1 cellular context compared by ENCODE assay signal in the genomic region with DNA sequence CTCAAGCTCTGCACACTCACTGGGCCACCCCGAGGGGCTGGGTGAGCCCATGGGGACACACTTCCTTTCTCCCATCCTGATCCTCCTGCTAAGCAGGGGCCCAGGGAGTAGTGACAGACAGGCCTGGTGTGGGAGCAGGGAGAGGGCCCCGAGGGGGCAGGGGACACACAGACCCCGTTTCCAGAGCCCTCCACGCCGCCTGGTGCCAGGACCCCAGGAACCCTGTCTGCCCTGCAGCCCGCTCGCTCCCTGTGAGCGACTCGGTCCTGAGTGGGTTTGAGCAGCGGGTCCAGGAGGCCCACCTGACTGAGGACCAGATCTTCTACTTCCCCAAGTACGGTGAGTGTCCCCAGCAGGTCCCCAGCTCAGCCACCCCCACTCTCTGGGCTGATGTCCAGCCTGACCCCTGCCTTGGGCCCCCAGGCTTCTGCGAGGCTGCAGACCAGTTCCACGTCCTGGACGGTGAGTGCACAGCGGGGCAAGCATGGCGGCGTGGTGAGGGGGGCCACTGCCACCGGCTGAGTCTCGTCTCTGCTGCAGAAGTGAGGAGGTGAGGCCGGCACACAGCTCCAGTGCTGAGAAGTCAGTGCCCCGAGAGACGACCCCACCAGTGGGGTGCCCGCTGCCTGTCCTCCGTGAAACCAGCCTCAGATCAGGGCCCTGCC.
TF ChIP-seq lines count a peak whose summit lies in the region.

No MANE protein-coding gene starts in this region.

TF ChIP-seq in HepG2, 621 proteins besides CTCF, POLR2A, EP300 and RAD21:
- TF ChIP-seq SMAD1 (CRISPR knock-in tag; IDR thresholded peaks at IDR 0.05; ENCODE audit: borderline replicate concordance, low read depth) (0 out of 2 replicates have a peak, but pooled peaks have one; percentile 51), ZNF761 (CRISPR knock-in tag; conservative IDR thresholded peaks at IDR 0.05) (no peak), EED (CRISPR knock-in tag; IDR thresholded peaks at IDR 0.05) (0 out of 2 replicates have a peak, but pooled peaks have one; percentile 21), KDM3A (CRISPR knock-in tag; IDR thresholded peaks at IDR 0.05; ENCODE audit: low read depth) (0 out of 2 replicates have a peak, but pooled peaks have one; percentile 15), ZFX (CRISPR knock-in tag; IDR thresholded peaks at IDR 0.05; ENCODE audit: low read depth) (0 out of 2 replicates have a peak, but pooled peaks have one; percentile 29), CBFB (CRISPR knock-in tag; IDR thresholded peaks at IDR 0.05) (no peak)
- TF ChIP-seq, protein P1, sequence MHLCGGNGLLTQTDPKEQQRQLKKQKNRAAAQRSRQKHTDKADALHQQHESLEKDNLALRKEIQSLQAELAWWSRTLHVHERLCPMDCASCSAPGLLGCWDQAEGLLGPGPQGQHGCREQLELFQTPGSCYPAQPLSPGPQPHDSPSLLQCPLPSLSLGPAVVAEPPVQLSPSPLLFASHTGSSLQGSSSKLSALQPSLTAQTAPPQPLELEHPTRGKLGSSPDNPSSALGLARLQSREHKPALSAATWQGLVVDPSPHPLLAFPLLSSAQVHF (CRISPR knock-in tag; IDR thresholded peaks at IDR 0.05) = 0 out of 2 replicates have a peak, but pooled peaks have one; percentile 6
- TF ChIP-seq, protein P2, sequence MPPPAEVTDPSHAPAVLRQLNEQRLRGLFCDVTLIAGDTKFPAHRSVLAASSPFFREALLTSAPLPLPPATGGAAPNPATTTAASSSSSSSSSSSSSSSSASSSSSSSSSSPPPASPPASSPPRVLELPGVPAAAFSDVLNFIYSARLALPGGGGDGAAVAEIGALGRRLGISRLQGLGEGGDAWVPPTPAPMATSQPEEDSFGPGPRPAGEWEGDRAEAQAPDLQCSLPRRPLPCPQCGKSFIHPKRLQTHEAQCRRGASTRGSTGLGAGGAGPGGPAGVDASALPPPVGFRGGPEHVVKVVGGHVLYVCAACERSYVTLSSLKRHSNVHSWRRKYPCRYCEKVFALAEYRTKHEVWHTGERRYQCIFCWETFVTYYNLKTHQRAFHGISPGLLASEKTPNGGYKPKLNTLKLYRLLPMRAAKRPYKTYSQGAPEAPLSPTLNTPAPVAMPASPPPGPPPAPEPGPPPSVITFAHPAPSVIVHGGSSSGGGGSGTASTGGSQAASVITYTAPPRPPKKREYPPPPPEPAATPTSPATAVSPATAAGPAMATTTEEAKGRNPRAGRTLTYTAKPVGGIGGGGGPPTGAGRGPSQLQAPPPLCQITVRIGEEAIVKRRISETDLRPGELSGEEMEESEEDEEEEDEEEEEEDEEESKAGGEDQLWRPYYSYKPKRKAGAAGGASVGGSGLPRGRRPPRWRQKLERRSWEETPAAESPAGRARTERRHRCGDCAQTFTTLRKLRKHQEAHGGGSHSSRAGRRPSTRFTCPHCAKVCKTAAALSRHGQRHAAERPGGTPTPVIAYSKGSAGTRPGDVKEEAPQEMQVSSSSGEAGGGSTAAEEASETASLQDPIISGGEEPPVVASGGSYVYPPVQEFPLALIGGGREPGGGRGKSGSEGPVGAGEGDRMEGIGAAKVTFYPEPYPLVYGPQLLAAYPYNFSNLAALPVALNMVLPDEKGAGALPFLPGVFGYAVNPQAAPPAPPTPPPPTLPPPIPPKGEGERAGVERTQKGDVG (CRISPR knock-in tag; IDR thresholded peaks at IDR 0.05; ENCODE audit: borderline replicate concordance) = 0 out of 2 replicates have a peak, but pooled peaks have one; percentile 50
- TF ChIP-seq, protein P3, sequence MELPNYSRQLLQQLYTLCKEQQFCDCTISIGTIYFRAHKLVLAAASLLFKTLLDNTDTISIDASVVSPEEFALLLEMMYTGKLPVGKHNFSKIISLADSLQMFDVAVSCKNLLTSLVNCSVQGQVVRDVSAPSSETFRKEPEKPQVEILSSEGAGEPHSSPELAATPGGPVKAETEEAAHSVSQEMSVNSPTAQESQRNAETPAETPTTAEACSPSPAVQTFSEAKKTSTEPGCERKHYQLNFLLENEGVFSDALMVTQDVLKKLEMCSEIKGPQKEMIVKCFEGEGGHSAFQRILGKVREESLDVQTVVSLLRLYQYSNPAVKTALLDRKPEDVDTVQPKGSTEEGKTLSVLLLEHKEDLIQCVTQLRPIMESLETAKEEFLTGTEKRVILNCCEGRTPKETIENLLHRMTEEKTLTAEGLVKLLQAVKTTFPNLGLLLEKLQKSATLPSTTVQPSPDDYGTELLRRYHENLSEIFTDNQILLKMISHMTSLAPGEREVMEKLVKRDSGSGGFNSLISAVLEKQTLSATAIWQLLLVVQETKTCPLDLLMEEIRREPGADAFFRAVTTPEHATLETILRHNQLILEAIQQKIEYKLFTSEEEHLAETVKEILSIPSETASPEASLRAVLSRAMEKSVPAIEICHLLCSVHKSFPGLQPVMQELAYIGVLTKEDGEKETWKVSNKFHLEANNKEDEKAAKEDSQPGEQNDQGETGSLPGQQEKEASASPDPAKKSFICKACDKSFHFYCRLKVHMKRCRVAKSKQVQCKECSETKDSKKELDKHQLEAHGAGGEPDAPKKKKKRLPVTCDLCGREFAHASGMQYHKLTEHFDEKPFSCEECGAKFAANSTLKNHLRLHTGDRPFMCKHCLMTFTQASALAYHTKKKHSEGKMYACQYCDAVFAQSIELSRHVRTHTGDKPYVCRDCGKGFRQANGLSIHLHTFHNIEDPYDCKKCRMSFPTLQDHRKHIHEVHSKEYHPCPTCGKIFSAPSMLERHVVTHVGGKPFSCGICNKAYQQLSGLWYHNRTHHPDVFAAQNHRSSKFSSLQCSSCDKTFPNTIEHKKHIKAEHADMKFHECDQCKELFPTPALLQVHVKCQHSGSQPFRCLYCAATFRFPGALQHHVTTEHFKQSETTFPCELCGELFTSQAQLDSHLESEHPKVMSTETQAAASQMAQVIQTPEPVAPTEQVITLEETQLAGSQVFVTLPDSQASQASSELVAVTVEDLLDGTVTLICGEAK (IDR thresholded peaks at IDR 0.05) = no peak
- TF ChIP-seq, protein P3 (CRISPR knock-in tag; IDR thresholded peaks at IDR 0.05) = 0 out of 2 replicates have a peak, but pooled peaks have one; percentile 24
- TF ChIP-seq, protein P4, sequence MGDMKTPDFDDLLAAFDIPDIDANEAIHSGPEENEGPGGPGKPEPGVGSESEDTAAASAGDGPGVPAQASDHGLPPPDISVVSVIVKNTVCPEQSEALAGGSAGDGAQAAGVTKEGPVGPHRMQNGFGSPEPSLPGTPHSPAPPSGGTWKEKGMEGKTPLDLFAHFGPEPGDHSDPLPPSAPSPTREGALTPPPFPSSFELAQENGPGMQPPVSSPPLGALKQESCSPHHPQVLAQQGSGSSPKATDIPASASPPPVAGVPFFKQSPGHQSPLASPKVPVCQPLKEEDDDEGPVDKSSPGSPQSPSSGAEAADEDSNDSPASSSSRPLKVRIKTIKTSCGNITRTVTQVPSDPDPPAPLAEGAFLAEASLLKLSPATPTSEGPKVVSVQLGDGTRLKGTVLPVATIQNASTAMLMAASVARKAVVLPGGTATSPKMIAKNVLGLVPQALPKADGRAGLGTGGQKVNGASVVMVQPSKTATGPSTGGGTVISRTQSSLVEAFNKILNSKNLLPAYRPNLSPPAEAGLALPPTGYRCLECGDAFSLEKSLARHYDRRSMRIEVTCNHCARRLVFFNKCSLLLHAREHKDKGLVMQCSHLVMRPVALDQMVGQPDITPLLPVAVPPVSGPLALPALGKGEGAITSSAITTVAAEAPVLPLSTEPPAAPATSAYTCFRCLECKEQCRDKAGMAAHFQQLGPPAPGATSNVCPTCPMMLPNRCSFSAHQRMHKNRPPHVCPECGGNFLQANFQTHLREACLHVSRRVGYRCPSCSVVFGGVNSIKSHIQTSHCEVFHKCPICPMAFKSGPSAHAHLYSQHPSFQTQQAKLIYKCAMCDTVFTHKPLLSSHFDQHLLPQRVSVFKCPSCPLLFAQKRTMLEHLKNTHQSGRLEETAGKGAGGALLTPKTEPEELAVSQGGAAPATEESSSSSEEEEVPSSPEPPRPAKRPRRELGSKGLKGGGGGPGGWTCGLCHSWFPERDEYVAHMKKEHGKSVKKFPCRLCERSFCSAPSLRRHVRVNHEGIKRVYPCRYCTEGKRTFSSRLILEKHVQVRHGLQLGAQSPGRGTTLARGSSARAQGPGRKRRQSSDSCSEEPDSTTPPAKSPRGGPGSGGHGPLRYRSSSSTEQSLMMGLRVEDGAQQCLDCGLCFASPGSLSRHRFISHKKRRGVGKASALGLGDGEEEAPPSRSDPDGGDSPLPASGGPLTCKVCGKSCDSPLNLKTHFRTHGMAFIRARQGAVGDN (CRISPR knock-in tag; IDR thresholded peaks at IDR 0.05) = peak; percentile 48; the same call in 1 of the 2 replicates
- TF ChIP-seq, protein P5, sequence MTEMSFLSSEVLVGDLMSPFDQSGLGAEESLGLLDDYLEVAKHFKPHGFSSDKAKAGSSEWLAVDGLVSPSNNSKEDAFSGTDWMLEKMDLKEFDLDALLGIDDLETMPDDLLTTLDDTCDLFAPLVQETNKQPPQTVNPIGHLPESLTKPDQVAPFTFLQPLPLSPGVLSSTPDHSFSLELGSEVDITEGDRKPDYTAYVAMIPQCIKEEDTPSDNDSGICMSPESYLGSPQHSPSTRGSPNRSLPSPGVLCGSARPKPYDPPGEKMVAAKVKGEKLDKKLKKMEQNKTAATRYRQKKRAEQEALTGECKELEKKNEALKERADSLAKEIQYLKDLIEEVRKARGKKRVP (CRISPR knock-in tag; IDR thresholded peaks at IDR 0.05) = no peak
- TF ChIP-seq, protein P6, sequence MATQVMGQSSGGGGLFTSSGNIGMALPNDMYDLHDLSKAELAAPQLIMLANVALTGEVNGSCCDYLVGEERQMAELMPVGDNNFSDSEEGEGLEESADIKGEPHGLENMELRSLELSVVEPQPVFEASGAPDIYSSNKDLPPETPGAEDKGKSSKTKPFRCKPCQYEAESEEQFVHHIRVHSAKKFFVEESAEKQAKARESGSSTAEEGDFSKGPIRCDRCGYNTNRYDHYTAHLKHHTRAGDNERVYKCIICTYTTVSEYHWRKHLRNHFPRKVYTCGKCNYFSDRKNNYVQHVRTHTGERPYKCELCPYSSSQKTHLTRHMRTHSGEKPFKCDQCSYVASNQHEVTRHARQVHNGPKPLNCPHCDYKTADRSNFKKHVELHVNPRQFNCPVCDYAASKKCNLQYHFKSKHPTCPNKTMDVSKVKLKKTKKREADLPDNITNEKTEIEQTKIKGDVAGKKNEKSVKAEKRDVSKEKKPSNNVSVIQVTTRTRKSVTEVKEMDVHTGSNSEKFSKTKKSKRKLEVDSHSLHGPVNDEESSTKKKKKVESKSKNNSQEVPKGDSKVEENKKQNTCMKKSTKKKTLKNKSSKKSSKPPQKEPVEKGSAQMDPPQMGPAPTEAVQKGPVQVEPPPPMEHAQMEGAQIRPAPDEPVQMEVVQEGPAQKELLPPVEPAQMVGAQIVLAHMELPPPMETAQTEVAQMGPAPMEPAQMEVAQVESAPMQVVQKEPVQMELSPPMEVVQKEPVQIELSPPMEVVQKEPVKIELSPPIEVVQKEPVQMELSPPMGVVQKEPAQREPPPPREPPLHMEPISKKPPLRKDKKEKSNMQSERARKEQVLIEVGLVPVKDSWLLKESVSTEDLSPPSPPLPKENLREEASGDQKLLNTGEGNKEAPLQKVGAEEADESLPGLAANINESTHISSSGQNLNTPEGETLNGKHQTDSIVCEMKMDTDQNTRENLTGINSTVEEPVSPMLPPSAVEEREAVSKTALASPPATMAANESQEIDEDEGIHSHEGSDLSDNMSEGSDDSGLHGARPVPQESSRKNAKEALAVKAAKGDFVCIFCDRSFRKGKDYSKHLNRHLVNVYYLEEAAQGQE (IDR thresholded peaks at IDR 0.05; ENCODE audit: borderline replicate concordance in 1 of 2, low read depth in 1 of 2, low read length in 2 of 2) = no peak
